8 cellular contexts compared by ENCODE assay signal in genomic region chr13:51781246-51782022, GRCh38. TPM values are rescaled to one million over a fixed set of nuclear protein-coding genes. Genes with fewer than 3 reads are reported as not detected.
DNase-seq lines count a peak whose midpoint lies in the region; ATAC-seq, FAIRE-seq and TF ChIP-seq lines count a peak whose summit lies in the region.

No MANE protein-coding gene starts in this region.

- H3K36me3 ChIP-seq in heart left ventricle (peaks cover 0 to 3% (median 0%) of the 10 kb centered on the region in 9 donors), MG63 (no peaks in the 10 kb centered on the region), small intestine (ENCODE audit: control insufficient read depth in 2 of 2, insufficient read depth in 2 of 2, low read length in 2 of 2) (peaks cover 0 to 2% of the 10 kb centered on the region in 2 donors), vagina (no peaks in the 10 kb centered on the region)

- DNase-seq in heart left ventricle (peak in 1 of 5 donors; percentile 43), Right ventricle myocardium inferior (ENCODE audit: missing footprints) (no peak), MG63 (peak; percentile 31), small intestine (peak; percentile 49), vagina (ENCODE audit: extremely low spot score in 2 of 2) (no peak)
- DNase-seq in central memory CD8-positive, alpha-beta T cell (ENCODE audit: low spot score in 2 of 2), result no peak
- DNase-seq in stimulated activated CD4-positive, alpha-beta T cell treated with anti-CD3 and anti-CD28 coated beads, Interleukin-2, amount 100 ng/mL, for 24 hours, result no peak

- no peak for FAIRE-seq in small intestine (lab: Jason Lieb, UNC)

- peaks cover 2% of the 10 kb centered on the region for H3K36me3 Mint-ChIP-seq in central memory CD8-positive, alpha-beta T cell (ENCODE audit: insufficient read depth)

- H3K4me1 Mint-ChIP-seq in central memory CD8-positive, alpha-beta T cell, result peaks cover 11% of the 10 kb centered on the region

- no peak overlapping the region for H3K4me3 ChIP-seq in heart left ventricle
- no peak overlapping the region for H3K4me3 ChIP-seq in MG63
- no peak overlapping the region for H3K4me3 ChIP-seq in small intestine (ENCODE audit: low read depth in 1 of 2, low read length in 2 of 2)
- no peak overlapping the region for H3K4me3 ChIP-seq in vagina

- peak overlapping the region; percentile 10 for H3K27ac Mint-ChIP-seq in central memory CD8-positive, alpha-beta T cell (ENCODE audit: low read depth)

- no peak overlapping the region for H3K27ac ChIP-seq in heart left ventricle
- H3K27ac ChIP-seq in small intestine (ENCODE audit: low read depth in 1 of 2, low read length in 1 of 2), result no peak overlapping the region
- H3K27ac ChIP-seq in vagina, result no peak overlapping the region

- H3K27me3 Mint-ChIP-seq in central memory CD8-positive, alpha-beta T cell, result no peaks in the 10 kb centered on the region

- ATAC-seq in heart left ventricle (peak; percentile 26 to 60 (median 56)), Right ventricle myocardium inferior (no peak), GM18511 (IDR thresholded peaks at IDR 0.05; ENCODE audit: unreplicated experiment) (no peak)
- ATAC-seq in central memory CD8-positive, alpha-beta T cell (replicated peaks; ENCODE audit: extremely low read depth, poor library complexity, severe bottlenecking), result no peak

- intact Hi-C loops in heart left ventricle (cut with DNase I) (loop anchor here in 1 of 10 donors (5.0 kb wide), 1 partner anchor 199 kb away; the partner anchor contains the start of gene WDFY2), Right ventricle myocardium inferior (cut with DNase I) (no loop called here), vagina (cut with DNase I) (no loop called here)

- peaks cover 0 to 16% (median 10%) of the 10 kb centered on the region in 12 donors for H3K4me1 ChIP-seq in heart left ventricle
- peaks cover 0 to 12% of the 10 kb centered on the region in 2 donors for H3K4me1 ChIP-seq in small intestine (ENCODE audit: control insufficient read depth in 2 of 2, insufficient read depth in 1 of 2, low read depth in 1 of 2, low read length in 1 of 2)
- peaks cover 9% of the 10 kb centered on the region for H3K4me1 ChIP-seq in vagina

- H3K4me3 Mint-ChIP-seq in central memory CD8-positive, alpha-beta T cell, result no peak overlapping the region

- no peaks in the 10 kb centered on the region for H3K9me3 Mint-ChIP-seq in central memory CD8-positive, alpha-beta T cell

- TF ChIP-seq POLR2A in heart left ventricle (IDR thresholded peaks at IDR 0.05) (no peak), vagina (IDR thresholded peaks at IDR 0.05) (no peak)

- peak in 5 of 12 donors; percentile 16 to 35 (median 24) for TF ChIP-seq CTCF in heart left ventricle (IDR thresholded peaks at IDR 0.05)
- TF ChIP-seq CTCF in vagina (IDR thresholded peaks at IDR 0.05), result no peak

- 74 to 76% (median 75%) methylated on average over 15 of the region's 15 CpGs for whole genome bisulfite sequencing in heart left ventricle, 4 donors
- WGBS in small intestine, 3 donors, result 59 to 78% (median 70%) methylated on average over 15 of the region's 15 CpGs

- H3K27me3 ChIP-seq in heart left ventricle (no peaks in the 10 kb centered on the region), MG63 (no peaks in the 10 kb centered on the region), small intestine (ENCODE audit: control insufficient read depth in 2 of 2, insufficient read depth in 2 of 2, low read length in 2 of 2) (peaks cover 0 to 3% of the 10 kb centered on the region in 2 donors), vagina (no peaks in the 10 kb centered on the region)

- H3K9me3 ChIP-seq in heart left ventricle (no peaks in the 10 kb centered on the region), MG63 (no peaks in the 10 kb centered on the region), small intestine (ENCODE audit: control insufficient read depth, low read depth) (no peaks in the 10 kb centered on the region), vagina (no peaks in the 10 kb centered on the region)

RNA-seq across cellular contexts. Expression of gene DHRS12, which starts 22.5 kb away (rescaled TPM):
- total RNA-seq in heart left ventricle (10 to 100 TPM in 7 of 9 donors, 1 to 10 TPM in 2; 4.8 to 13.1 (median 12.1) TPM), Right ventricle myocardium inferior (10.2 TPM), vagina (12.5 TPM)
- polyA plus RNA-seq in heart left ventricle (10 to 100 TPM in 1 of 2 donors, 1 to 10 TPM in 1; 3.9 to 13.9 TPM), small intestine (10 to 100 TPM in 2 of 3 donors, 1 to 10 TPM in 1; 9.3 to 26.4 (median 14.6) TPM)
- total RNA-seq in MG63 (2014; rRNA removed; shearing (Covaris generic); ENCODE audit: low replicate concordance), result 5.1 TPM in 1 of 2 replicates, not detected in the other

Comparison
In these comparisons a context has a peak if more than half of its experiments do, and no peak if none do; other contexts are left out.
1. ATAC-seq: peak in heart left ventricle (4 of 4); none in Right ventricle myocardium inferior (single experiment), central memory CD8-positive, alpha-beta T cell (single experiment) and GM18511 (single experiment).
2. DNase-seq: peak in MG63 (single experiment) and small intestine (single experiment); none in Right ventricle myocardium inferior (single experiment), central memory CD8-positive, alpha-beta T cell (0 of 2), stimulated activated CD4-positive, alpha-beta T cell treated with anti-CD3 and anti-CD28 coated beads, Interleukin-2, amount 100 ng/mL, for 24 hours (0 of 2) and vagina (0 of 2).